In genomic region chr14:69636718-69637480, GRCh38 we compare ENCODE assay signal across 1 cellular context.
TF ChIP-seq lines count a peak whose summit lies in the region.

No MANE protein-coding gene starts in this region.

TF ChIP-seq in K562, 482 proteins besides CTCF, POLR2A, EP300 and RAD21:
- no peak for TF ChIP-seq CHCHD3 (CRISPR knock-in tag; IDR thresholded peaks at IDR 0.05)
- TF ChIP-seq RBM25 (IDR thresholded peaks at IDR 0.05; ENCODE audit: low read depth, low read length, severe bottlenecking) = peak; percentile 81
- TF ChIP-seq SRSF3 (IDR thresholded peaks at IDR 0.05; ENCODE audit: insufficient read depth, low read length) = no peak
- TF ChIP-seq FOS (IDR thresholded peaks at IDR 0.05; ENCODE audit: extremely low read depth, insufficient read length) = no peak
- no peak for TF ChIP-seq ZNF766 (CRISPR knock-in tag; conservative IDR thresholded peaks at IDR 0.05)
- no peak for TF ChIP-seq ZSCAN32 (CRISPR knock-in tag; IDR thresholded peaks at IDR 0.05)
- no peak for TF ChIP-seq SRF (CRISPR knock-in tag; IDR thresholded peaks at IDR 0.05)
- TF ChIP-seq BCOR (IDR thresholded peaks at IDR 0.05) = peak; percentile 72
- TF ChIP-seq MTA3 (IDR thresholded peaks at IDR 0.05; ENCODE audit: borderline replicate concordance) = no peak
- no peak for TF ChIP-seq EZH2 (IDR thresholded peaks at IDR 0.05; ENCODE audit: borderline replicate concordance, low read depth, low read length)
- no peak for TF ChIP-seq MED1 (CRISPR knock-in tag; IDR thresholded peaks at IDR 0.05; ENCODE audit: borderline replicate concordance)
- TF ChIP-seq ADNP (tag; IDR thresholded peaks at IDR 0.05) = 0 out of 2 replicates have a peak, but pooled peaks have one; percentile 35
- TF ChIP-seq POU5F1 (IDR thresholded peaks at IDR 0.05; ENCODE audit: borderline replicate concordance, low read depth, low read length, partially characterized antibody) = no peak
- no peak for TF ChIP-seq MYC (IDR thresholded peaks at IDR 0.05; ENCODE audit: low read depth, low read length)
- TF ChIP-seq MYC (CRISPR knock-in tag; IDR thresholded peaks at IDR 0.05; ENCODE audit: borderline replicate concordance, low read depth) = no peak
- TF ChIP-seq ATF6 (CRISPR knock-in tag; IDR thresholded peaks at IDR 0.05) = no peak
- TF ChIP-seq KDM1A (IDR thresholded peaks at IDR 0.05) = peak in 1 of 2 experiments; percentile 48; a peak in 1 of 4 replicates
- no peak for TF ChIP-seq CBX8 (IDR thresholded peaks at IDR 0.05; ENCODE audit: borderline replicate concordance, extremely low read depth, low read depth, low read length, poor library complexity, severe bottlenecking)
- TF ChIP-seq YBX1 (IDR thresholded peaks at IDR 0.05) = no peak
- no peak for TF ChIP-seq AFF1 (IDR thresholded peaks at IDR 0.05; ENCODE audit: low read depth in 1 of 2, partially characterized antibody in 2 of 2)
- TF ChIP-seq MEF2A (IDR thresholded peaks at IDR 0.05; ENCODE audit: control insufficient read depth, low read depth, low read length) = no peak
- no peak for TF ChIP-seq ZSCAN29 (IDR thresholded peaks at IDR 0.05)
TF ChIP-seq in K562: peak in this region for 4.
